Comparison of ENCODE assay signal across 8 cellular contexts in genomic region chr14:34555583-34556496, GRCh38. TPM values are rescaled to one million over a fixed set of nuclear protein-coding genes. Genes with fewer than 3 reads are reported as not detected.
DNase-seq lines count a peak whose midpoint lies in the region; ATAC-seq, FAIRE-seq and TF ChIP-seq lines count a peak whose summit lies in the region.
"Not testable (repeated sequence)": the region's sequence is repeated elsewhere in the genome, so short reads cannot be mapped to it uniquely, and the experiment has no call there.

No MANE protein-coding gene starts in this region.

- H3K9me3 Mint-ChIP-seq in CD8-positive, alpha-beta T cell, result peaks cover 14% of the 10 kb centered on the region
- H3K9me3 Mint-ChIP-seq in natural killer cell treated with Interleukin-12 subunit alpha and Interleukin-12 subunit beta and Interleukin-15 and Interleukin-18, amount 100 ng/mL, for 72 hours, result not testable (repeated sequence)

- not testable (repeated sequence) for H3K27ac Mint-ChIP-seq in CD8-positive, alpha-beta T cell; natural killer cell treated with Interleukin-12 subunit alpha and Interleukin-12 subunit beta and Interleukin-15 and Interleukin-18, amount 100 ng/mL, for 72 hours

- H3K4me1 Mint-ChIP-seq in CD8-positive, alpha-beta T cell (ENCODE audit: low read depth), result peaks cover 16% of the 10 kb centered on the region
- H3K4me1 Mint-ChIP-seq in natural killer cell treated with Interleukin-12 subunit alpha and Interleukin-12 subunit beta and Interleukin-15 and Interleukin-18, amount 100 ng/mL, for 72 hours (ENCODE audit: low read depth in 2 of 2), result peaks cover 15 to 19% of the 10 kb centered on the region in 2 donors

- H3K9me3 ChIP-seq in CD8-positive, alpha-beta T cell (ENCODE audit: low read length), result not testable (repeated sequence)

- CTCF ChIA-PET in CD8-positive, alpha-beta T cell (lab: Charles Lee), result not testable (repeated sequence)

- not testable (repeated sequence) for H3K27me3 ChIP-seq in CD8-positive, alpha-beta T cell (ENCODE audit: insufficient read depth, low read length)

- H3K4me1 ChIP-seq in CD8-positive, alpha-beta T cell (ENCODE audit: insufficient read depth, low read length), result not testable (repeated sequence)

- H3K27me3 Mint-ChIP-seq in CD8-positive, alpha-beta T cell (ENCODE audit: low read depth); natural killer cell treated with Interleukin-12 subunit alpha and Interleukin-12 subunit beta and Interleukin-15 and Interleukin-18, amount 100 ng/mL, for 72 hours: not testable (repeated sequence)

- not testable (repeated sequence) for H3K4me3 Mint-ChIP-seq in CD8-positive, alpha-beta T cell; natural killer cell treated with Interleukin-12 subunit alpha and Interleukin-12 subunit beta and Interleukin-15 and Interleukin-18, amount 100 ng/mL, for 72 hours

- DNase-seq in CD8-positive, alpha-beta T cell; natural killer cell treated with Interleukin-12 subunit alpha and Interleukin-12 subunit beta and Interleukin-15 and Interleukin-18, amount 100 ng/mL, for 72 hours (ENCODE audit: low spot score): not testable (repeated sequence)

- not testable (repeated sequence) for H3K36me3 Mint-ChIP-seq in CD8-positive, alpha-beta T cell; natural killer cell treated with Interleukin-12 subunit alpha and Interleukin-12 subunit beta and Interleukin-15 and Interleukin-18, amount 100 ng/mL, for 72 hours

- intact Hi-C loops in CD8-positive, alpha-beta T cell (cut with DNase I, micrococcal nuclease), result not testable (repeated sequence)

- TF ChIP-seq CTCF in CD8-positive, alpha-beta T cell (IDR thresholded peaks at IDR 0.05), result not testable (repeated sequence)

- not testable (repeated sequence) for H3K4me3 ChIP-seq in CD8-positive, alpha-beta T cell (ENCODE audit: low read depth, low read length)

- peak; percentile 75 for ATAC-seq in CD8-positive, alpha-beta T cell
- ATAC-seq in GM19025 (IDR thresholded peaks at IDR 0.05; ENCODE audit: low read depth, unreplicated experiment) (peak; percentile 71), GM21528 (IDR thresholded peaks at IDR 0.05; ENCODE audit: low FRiP score, unreplicated experiment) (peak; percentile 73), HG02884 (IDR thresholded peaks at IDR 0.05; ENCODE audit: unreplicated experiment) (peak; percentile 80), HG03354 (IDR thresholded peaks at IDR 0.05; ENCODE audit: poor library complexity, severe bottlenecking, unreplicated experiment) (peak; percentile 84), esophagus mucosa (peak; percentile 86)
- ATAC-seq in natural killer cell treated with Interleukin-12 subunit alpha and Interleukin-12 subunit beta and Interleukin-15 and Interleukin-18, amount 100 ng/mL, for 72 hours, result peak; percentile 81 to 84

- peak; percentile 48 for FAIRE-seq in TTC549 (lab: Jason Lieb, UNC)

- POLR2A ChIA-PET in CD8-positive, alpha-beta T cell (lab: Charles Lee), result not testable (repeated sequence)

- H3K27ac ChIP-seq in CD8-positive, alpha-beta T cell (ENCODE audit: low read depth, low read length), result not testable (repeated sequence)

- H3K36me3 ChIP-seq in CD8-positive, alpha-beta T cell (ENCODE audit: insufficient read depth, low read length), result not testable (repeated sequence)

RNA-seq across cellular contexts. Expression of gene EAPP, which starts 16.3 kb away (rescaled TPM):
- total RNA-seq in CD8-positive, alpha-beta T cell, result 10 to 100 TPM; 91.0 to 91.4 TPM
- total RNA-seq in esophagus mucosa, result 23.0 TPM
- total RNA-seq in natural killer cell treated with Interleukin-12 subunit alpha and Interleukin-12 subunit beta and Interleukin-15 and Interleukin-18, amount 100 ng/mL, for 72 hours, result 10 to 100 TPM; 15.4 to 21.4 TPM
